ENCODE assay signal across 28 cellular contexts in genomic region chr18:74173434-74173750, GRCh38. TPM values are rescaled to one million over a fixed set of nuclear protein-coding genes. Genes with fewer than 3 reads are reported as not detected.
"Had no signal": no experiment of that assay in that cellular context is flagged by ENCODE, and none has a peak within 500 bp of the region (broad histone marks: within the 10 kb centered on the region; RNA-seq: fewer than 3 reads in every experiment).

No MANE protein-coding gene starts in this region.

- H3K4me3 Mint-ChIP-seq: activated CD4-positive, alpha-beta T cell treated with anti-CD3 and anti-CD28 coated beads, Interleukin-2, amount 10 ng/mL, durations not matched to agents 24 days and 14 days; activated CD8-positive, alpha-beta T cell treated with anti-CD3 and anti-CD28 coated beads for 36 hours; activated naive CD4-positive, alpha-beta T cell treated with anti-CD3 and anti-CD28 coated beads, Interleukin-2, amount 50 U/mL, for 24 hours; activated naive CD8-positive, alpha-beta T cell treated with anti-CD3 and anti-CD28 coated beads, Interleukin-2, amount 10 ng/mL, durations not matched to agents 7 days and 5 days; activated T-cell treated with anti-CD3 and anti-CD28 coated beads, Interleukin-2, amount 50 U/mL, for 72 hours; activated T-helper 17 cell treated with anti-CD3 and anti-CD28 coated beads, Interleukin-2, amount 50 U/mL, for 72 hours; T-helper 2 cell treated with Interferon-gamma antibody and Interleukin-4, amounts not matched to agents 5 μg/mL and 100 μg/mL, for 36 hours had no signal

- H3K4me1 Mint-ChIP-seq: activated naive CD4-positive, alpha-beta T cell treated with anti-CD3 and anti-CD28 coated beads, Interleukin-2, amount 50 U/mL, for 24 hours had no signal

- H3K9me3 Mint-ChIP-seq: activated CD4-positive, alpha-beta T cell treated with anti-CD3 and anti-CD28 coated beads, Interleukin-2, amount 10 ng/mL, durations not matched to agents 24 days and 14 days; activated CD8-positive, alpha-beta T cell treated with anti-CD3 and anti-CD28 coated beads for 36 hours; activated naive CD4-positive, alpha-beta T cell treated with anti-CD3 and anti-CD28 coated beads, Interleukin-2, amount 50 U/mL, for 24 hours; activated naive CD8-positive, alpha-beta T cell treated with anti-CD3 and anti-CD28 coated beads, Interleukin-2, amount 10 ng/mL, durations not matched to agents 7 days and 5 days; activated T-cell treated with anti-CD3 and anti-CD28 coated beads, Interleukin-2, amount 50 U/mL, for 72 hours; activated T-helper 17 cell treated with anti-CD3 and anti-CD28 coated beads, Interleukin-2, amount 50 U/mL, for 72 hours; central memory CD8-positive, alpha-beta T cell; T-helper 2 cell treated with Interferon-gamma antibody and Interleukin-4, amounts not matched to agents 5 μg/mL and 100 μg/mL, for 36 hours had no signal

- H3K36me3 ChIP-seq: ascending aorta, cardiac muscle cell, colonic mucosa had no signal

- H3K36me3 Mint-ChIP-seq: activated naive CD4-positive, alpha-beta T cell treated with anti-CD3 and anti-CD28 coated beads, Interleukin-2, amount 50 U/mL, for 24 hours; activated naive CD8-positive, alpha-beta T cell treated with anti-CD3 and anti-CD28 coated beads, Interleukin-2, amount 10 ng/mL, durations not matched to agents 7 days and 5 days had no signal

- DNase-seq: activated CD4-positive, alpha-beta T cell treated with anti-CD3 and anti-CD28 coated beads, Interleukin-2, amount 10 ng/mL, durations not matched to agents 24 days and 14 days; activated CD4-positive, alpha-beta T cell treated with anti-CD3 and anti-CD28 coated beads, Interleukin-2, amount 50 U/mL, for 4 hours; activated CD8-positive, alpha-beta T cell treated with anti-CD3 and anti-CD28 coated beads for 36 hours; activated effector memory CD4-positive, alpha-beta T cell treated with anti-CD3 and anti-CD28 coated beads, Interleukin-2, amount 50 U/mL, for 16 hours; activated naive CD4-positive, alpha-beta T cell treated with Interleukin-2 at 50 U/mL for 16 hours; activated naive CD8-positive, alpha-beta T cell treated with anti-CD3 and anti-CD28 coated beads, Interleukin-2, amount 10 ng/mL, durations not matched to agents 7 days and 5 days; activated T-cell treated with anti-CD3 and anti-CD28 coated beads, Interleukin-2, amount 50 U/mL, for 1 hour; activated T-cell treated with anti-CD3 and anti-CD28 coated beads, Interleukin-2, amount 50 U/mL, for 72 hours; amygdala; colonic mucosa; NCI-H1105; NCI-H1417 treated with DMSO at 0.1 percent for 48 hours; NCI-H1694 treated with DMSO at 0.1 percent for 48 hours; NCI-H2029; NCI-H226; NCI-H446 treated with DMSO at 0.1 percent for 48 hours; NK-92 treated with Interleukin-12 subunit alpha and Interleukin-12 subunit beta, amount 100 ng/mL, for 24 hours; PC-3; Right ventricle myocardium superior; SW 1271 had no signal

- H3K27ac Mint-ChIP-seq: activated CD4-positive, alpha-beta T cell treated with anti-CD3 and anti-CD28 coated beads, Interleukin-2, amount 10 ng/mL, durations not matched to agents 24 days and 14 days; activated CD8-positive, alpha-beta T cell treated with anti-CD3 and anti-CD28 coated beads for 36 hours; activated naive CD4-positive, alpha-beta T cell treated with anti-CD3 and anti-CD28 coated beads, Interleukin-2, amount 50 U/mL, for 24 hours; activated naive CD8-positive, alpha-beta T cell treated with anti-CD3 and anti-CD28 coated beads, Interleukin-2, amount 10 ng/mL, durations not matched to agents 7 days and 5 days; activated T-cell treated with anti-CD3 and anti-CD28 coated beads, Interleukin-2, amount 50 U/mL, for 72 hours; activated T-helper 17 cell treated with anti-CD3 and anti-CD28 coated beads, Interleukin-2, amount 50 U/mL, for 72 hours; T-helper 2 cell treated with Interferon-gamma antibody and Interleukin-4, amounts not matched to agents 5 μg/mL and 100 μg/mL, for 36 hours had no signal

- H3K27me3 ChIP-seq: ascending aorta, cardiac muscle cell, colonic mucosa had no signal

- H3K4me1 ChIP-seq: ascending aorta, colonic mucosa had no signal

- ATAC-seq: activated CD8-positive, alpha-beta T cell treated with anti-CD3 and anti-CD28 coated beads for 36 hours; activated T-cell treated with anti-CD3 and anti-CD28 coated beads, Interleukin-2, amount 50 U/mL, for 72 hours; activated T-helper 17 cell treated with anti-CD3 and anti-CD28 coated beads, Interleukin-2, amount 50 U/mL, for 72 hours; PC-3 had no signal

- H3K27ac ChIP-seq: ascending aorta, cardiac muscle cell, colonic mucosa had no signal

- FAIRE-seq: RCC 7860, TTC549 had no signal

- H3K4me3 ChIP-seq: ascending aorta, cardiac muscle cell, colonic mucosa had no signal

- H3K9me3 ChIP-seq: ascending aorta, colonic mucosa had no signal

RNA-seq across cellular contexts. Expression of gene FBXO15, which starts 25.8 kb away (rescaled TPM):
- total RNA-seq: ascending aorta, colonic mucosa, Right ventricle myocardium superior had no signal
